21 cellular contexts compared by ENCODE assay signal in genomic region chr5:932151-932627, GRCh38. TPM values are rescaled to one million over a fixed set of nuclear protein-coding genes. Genes with fewer than 3 reads are reported as not detected.
DNase-seq lines count a peak whose midpoint lies in the region; ATAC-seq and TF ChIP-seq lines count a peak whose summit lies in the region.
"Had no signal": no experiment of that assay in that cellular context is flagged by ENCODE, and none has a peak within 500 bp of the region (broad histone marks: within the 10 kb centered on the region; RNA-seq: fewer than 3 reads in every experiment).

No MANE protein-coding gene starts in this region.

- H3K27me3 Mint-ChIP-seq in chondrocyte (ENCODE audit: low read depth) = peaks cover 70% of the 10 kb centered on the region
- H3K27me3 Mint-ChIP-seq in CD4-positive, alpha-beta memory T cell = peaks cover 8 to 19% of the 10 kb centered on the region in 2 donors

- TF ChIP-seq POLR2A in esophagus muscularis mucosa (IDR thresholded peaks at IDR 0.05; ENCODE audit: low read depth) (no peak), vagina (IDR thresholded peaks at IDR 0.05) (no peak), testis (IDR thresholded peaks at IDR 0.05) (no peak)

- intact Hi-C loops in cardiac septum (cut with DNase I) = no loop called here
- intact Hi-C loops in Right ventricle myocardium inferior (cut with DNase I) = no loop called here
- intact Hi-C loops in esophagus muscularis mucosa (cut with DNase I) = no loop called here
- intact Hi-C loops in posterior vena cava (cut with DNase I) = loop anchor here in 1 of 2 donors (10.0 kb wide), 1 partner anchor 233 kb away; no protein-coding TSS in a partner anchor
- intact Hi-C loops in vagina (cut with DNase I) = no loop called here
- intact Hi-C loops in testis (cut with DNase I; ENCODE audit: low total_unique reads) = no loop called here
- intact Hi-C loops in CD4-positive, alpha-beta memory T cell (cut with micrococcal nuclease) = no loop called here

- peak; percentile 54 for DNase-seq in cardiac septum (ENCODE audit: low spot score)
- no peak for DNase-seq in Right ventricle myocardium inferior (ENCODE audit: missing footprints)
- DNase-seq in esophagus muscularis mucosa (ENCODE audit: extremely low spot score) = no peak
- DNase-seq in posterior vena cava (ENCODE audit: low spot score) = peak; percentile 58
- no peak for DNase-seq in vagina (ENCODE audit: extremely low spot score in 2 of 2)
- no peak for DNase-seq in testis
- DNase-seq in chondrocyte (ENCODE audit: low spot score) = no peak
- DNase-seq in CD4-positive, alpha-beta memory T cell = no peak
- DNase-seq: ACHN; activated CD4-positive, alpha-beta T cell treated with anti-CD3 and anti-CD28 coated beads, Interleukin-2, amount 10 ng/mL, durations not matched to agents 7 days and 5 days; activated naive CD8-positive, alpha-beta T cell treated with anti-CD3 and anti-CD28 coated beads, Interleukin-2, amount 10 ng/mL, durations not matched to agents 7 days and 5 days; Caco-2; heart left ventricle; naive thymus-derived CD8-positive, alpha-beta T cell; NCI-H146; NCI-H69 had no signal

- H3K9me3 Mint-ChIP-seq in chondrocyte (ENCODE audit: low read depth) = no peaks in the 10 kb centered on the region
- no peaks in the 10 kb centered on the region for H3K9me3 Mint-ChIP-seq in CD4-positive, alpha-beta memory T cell
- H3K9me3 Mint-ChIP-seq: activated CD4-positive, alpha-beta T cell treated with anti-CD3 and anti-CD28 coated beads, Interleukin-2, amount 10 ng/mL, durations not matched to agents 7 days and 5 days; activated naive CD8-positive, alpha-beta T cell treated with anti-CD3 and anti-CD28 coated beads, Interleukin-2, amount 10 ng/mL, durations not matched to agents 7 days and 5 days; activated T-helper 2 cell treated with anti-CD3 and anti-CD28 coated beads, Interferon-gamma antibody, Interleukin-2, Interleukin-4, amounts not matched to agents 10 μg/mL and 5 μg/mL and 100 μg/mL, durations not matched to agents 14 hours and 24 hours and 36 hours; naive thymus-derived CD8-positive, alpha-beta T cell had no signal

- POLR2A ChIA-PET in CD4-positive, alpha-beta memory T cell (lab: Charles Lee; ENCODE audit: partially characterized antibody) = no interaction called here

- H3K27me3 ChIP-seq in esophagus muscularis mucosa (peaks cover 0 to 6% (median 0%) of the 10 kb centered on the region in 4 donors), vagina (no peaks in the 10 kb centered on the region), testis (no peaks in the 10 kb centered on the region)
- no peaks in the 10 kb centered on the region for H3K27me3 ChIP-seq in CD4-positive, alpha-beta memory T cell (ENCODE audit: insufficient read depth, low read length)
- H3K27me3 ChIP-seq: ovary had no signal

- ATAC-seq in Right ventricle myocardium inferior = no peak
- ATAC-seq: naive thymus-derived CD8-positive, alpha-beta T cell had no signal

- H3K4me3 ChIP-seq in esophagus muscularis mucosa = no peak overlapping the region
- no peak overlapping the region for H3K4me3 ChIP-seq in vagina
- no peak overlapping the region for H3K4me3 ChIP-seq in testis
- H3K4me3 ChIP-seq in CD4-positive, alpha-beta memory T cell (ENCODE audit: low read length in 2 of 2) = no peak overlapping the region
- H3K4me3 ChIP-seq: BLaER1, heart left ventricle, ovary, SK-N-MC had no signal

- H3K4me1 Mint-ChIP-seq in chondrocyte (ENCODE audit: low read depth) = no peaks in the 10 kb centered on the region
- peaks cover 0 to 4% (median under 1%) of the 10 kb centered on the region in 4 donors for H3K4me1 Mint-ChIP-seq in CD4-positive, alpha-beta memory T cell

- no peak for TF ChIP-seq CTCF in esophagus muscularis mucosa (IDR thresholded peaks at IDR 0.05)
- no peak for TF ChIP-seq CTCF in vagina (IDR thresholded peaks at IDR 0.05)
- no peak for TF ChIP-seq CTCF in testis (IDR thresholded peaks at IDR 0.05)
- no peak for TF ChIP-seq CTCF in chondrocyte (IDR thresholded peaks at IDR 0.05)

- H3K9me3 ChIP-seq in esophagus muscularis mucosa = no peaks in the 10 kb centered on the region
- H3K9me3 ChIP-seq in vagina = no peaks in the 10 kb centered on the region
- no peaks in the 10 kb centered on the region for H3K9me3 ChIP-seq in testis
- no peaks in the 10 kb centered on the region for H3K9me3 ChIP-seq in CD4-positive, alpha-beta memory T cell (ENCODE audit: control insufficient read depth in 1 of 2, low read length in 2 of 2)
- H3K9me3 ChIP-seq: heart left ventricle, ovary had no signal

- TF ChIP-seq EP300 in esophagus muscularis mucosa (IDR thresholded peaks at IDR 0.05) = no peak

- H3K27ac ChIP-seq in esophagus muscularis mucosa (replicated peaks in 1 of 4) (peak overlapping the region; percentile 37 to 78 (median 72)), vagina (peak overlapping the region; percentile 16), testis (no peak overlapping the region)
- H3K27ac ChIP-seq in CD4-positive, alpha-beta memory T cell (ENCODE audit: low read depth, low read length) = no peak overlapping the region
- H3K27ac ChIP-seq: BLaER1, ovary, SK-N-MC had no signal

- peaks cover 4 to 25% (median 21%) of the 10 kb centered on the region in 4 donors for H3K4me1 ChIP-seq in esophagus muscularis mucosa
- H3K4me1 ChIP-seq in vagina = peaks cover under 1% of the 10 kb centered on the region
- peaks cover 2% of the 10 kb centered on the region for H3K4me1 ChIP-seq in testis
- no peaks in the 10 kb centered on the region for H3K4me1 ChIP-seq in CD4-positive, alpha-beta memory T cell (ENCODE audit: insufficient read depth, low read length)
- H3K4me1 ChIP-seq: Caco-2, heart left ventricle had no signal

- H3K4me3 Mint-ChIP-seq in chondrocyte (ENCODE audit: unreplicated experiment) = no peak overlapping the region
- no peak overlapping the region for H3K4me3 Mint-ChIP-seq in CD4-positive, alpha-beta memory T cell
- H3K4me3 Mint-ChIP-seq: activated CD4-positive, alpha-beta T cell treated with anti-CD3 and anti-CD28 coated beads, Interleukin-2, amount 10 ng/mL, durations not matched to agents 7 days and 5 days; activated naive CD8-positive, alpha-beta T cell treated with anti-CD3 and anti-CD28 coated beads, Interleukin-2, amount 10 ng/mL, durations not matched to agents 7 days and 5 days; naive thymus-derived CD8-positive, alpha-beta T cell; stimulated activated naive CD8-positive, alpha-beta T cell treated with anti-CD3 and anti-CD28 coated beads, Interleukin-15, amount 100 ng/mL, for 72 hours had no signal

- H3K36me3 Mint-ChIP-seq in chondrocyte (ENCODE audit: low read depth) = peaks cover 5% of the 10 kb centered on the region
- no peaks in the 10 kb centered on the region for H3K36me3 Mint-ChIP-seq in CD4-positive, alpha-beta memory T cell
- H3K36me3 Mint-ChIP-seq: naive thymus-derived CD8-positive, alpha-beta T cell had no signal

- WGBS in esophagus muscularis mucosa = 74% methylated on average over 8 of the region's 8 CpGs
- WGBS in testis, 2 donors = 78 to 86% methylated on average over 6 to 8 of the region's 8 CpGs

- no peak overlapping the region for H3K27ac Mint-ChIP-seq in chondrocyte (ENCODE audit: unreplicated experiment)
- H3K27ac Mint-ChIP-seq in CD4-positive, alpha-beta memory T cell = peak overlapping the region in 1 of 7 donors; percentile 18
- H3K27ac Mint-ChIP-seq: activated CD4-positive, alpha-beta T cell treated with anti-CD3 and anti-CD28 coated beads, Interleukin-2, amount 10 ng/mL, durations not matched to agents 7 days and 5 days; activated naive CD8-positive, alpha-beta T cell treated with anti-CD3 and anti-CD28 coated beads, Interleukin-2, amount 10 ng/mL, durations not matched to agents 7 days and 5 days; naive thymus-derived CD8-positive, alpha-beta T cell; stimulated activated naive CD8-positive, alpha-beta T cell treated with anti-CD3 and anti-CD28 coated beads, Interleukin-15, amount 100 ng/mL, for 72 hours had no signal

- CTCF ChIA-PET in CD4-positive, alpha-beta memory T cell (lab: Charles Lee; ENCODE audit: partially characterized antibody) = interaction anchor here (1.0 kb wide), 1 partner anchor 8 kb away, joined by 3 read pairs; no protein-coding TSS in a partner anchor

- H3K36me3 ChIP-seq in esophagus muscularis mucosa (no peaks in the 10 kb centered on the region), vagina (no peaks in the 10 kb centered on the region), testis (ENCODE audit: low read depth, missing control alignments) (no peaks in the 10 kb centered on the region)
- no peaks in the 10 kb centered on the region for H3K36me3 ChIP-seq in CD4-positive, alpha-beta memory T cell (ENCODE audit: insufficient read depth, low read length)
- H3K36me3 ChIP-seq: BLaER1, heart left ventricle, ovary had no signal

RNA-seq across cellular contexts. Expression of gene TRIP13, which starts 39.5 kb away (rescaled TPM):
- total RNA-seq in cardiac septum = 0.57 TPM
- total RNA-seq in Right ventricle myocardium inferior = 0.38 TPM
- under 1 TPM in 3 of 4 donors, not detected in 1; 0.65 to 0.92 (median 0.66) TPM for total RNA-seq in esophagus muscularis mucosa
- 1 to 10 TPM in 1 of 2 donors, under 1 TPM in 1; 0.95 to 1.6 TPM for total RNA-seq in posterior vena cava
- total RNA-seq in vagina = 3.7 TPM
- total RNA-seq in testis = 10 to 100 TPM; 34.3 to 49.1 TPM
- 71.6 TPM for polyA plus RNA-seq in testis (ENCODE audit: insufficient read depth, low read depth, low replicate concordance)
- total RNA-seq in chondrocyte = 4.9 to 8.1 TPM (median 6.4 TPM) in 3 replicates
- total RNA-seq in CD4-positive, alpha-beta memory T cell = 1 to 10 TPM in 1 of 2 experiments, under 1 TPM in 1; 0.69 to 1.0 TPM
- under 1 TPM in 1 of 2 donors, not detected in 1; 0.39 TPM for polyA plus RNA-seq in CD4-positive, alpha-beta memory T cell

RNA-seq across cellular contexts. Expression of gene BRD9, which starts 39.6 kb away (rescaled TPM):
- total RNA-seq in cardiac septum (25.9 TPM), Right ventricle myocardium inferior (27.9 TPM), esophagus muscularis mucosa (10 to 100 TPM; 26.5 to 44.9 (median 34.3) TPM), posterior vena cava (10 to 100 TPM; 28.6 to 36.0 TPM), vagina (47.4 TPM), testis (100 to 1,000 TPM in 1 of 2 donors, 10 to 100 TPM in 1; 68.6 to 101 TPM), chondrocyte (26.5 to 30.4 TPM (median 30.1 TPM) in 3 replicates)
- polyA plus RNA-seq in testis (ENCODE audit: insufficient read depth, low read depth, low replicate concordance) = 51.5 TPM
- 10 to 100 TPM; 81.5 to 86.8 TPM for total RNA-seq in CD4-positive, alpha-beta memory T cell
- polyA plus RNA-seq in CD4-positive, alpha-beta memory T cell = 10 to 100 TPM in 1 of 2 donors, 1 to 10 TPM in 1; 8.0 to 21.2 TPM

Comparison
In these comparisons a context has a peak if more than half of its experiments do, and no peak if none do; other contexts are left out.
1. DNase-seq: peak in cardiac septum (single experiment) and posterior vena cava (single experiment); none in Right ventricle myocardium inferior (single experiment), esophagus muscularis mucosa (single experiment), vagina (0 of 2), testis (single experiment), chondrocyte (single experiment) and CD4-positive, alpha-beta memory T cell (0 of 5).
2. H3K27ac ChIP-seq: peak in esophagus muscularis mucosa (4 of 4) and vagina (single experiment); none in testis (0 of 2) and CD4-positive, alpha-beta memory T cell (single experiment).